15 cellular contexts compared by ENCODE assay signal in the genomic region with DNA sequence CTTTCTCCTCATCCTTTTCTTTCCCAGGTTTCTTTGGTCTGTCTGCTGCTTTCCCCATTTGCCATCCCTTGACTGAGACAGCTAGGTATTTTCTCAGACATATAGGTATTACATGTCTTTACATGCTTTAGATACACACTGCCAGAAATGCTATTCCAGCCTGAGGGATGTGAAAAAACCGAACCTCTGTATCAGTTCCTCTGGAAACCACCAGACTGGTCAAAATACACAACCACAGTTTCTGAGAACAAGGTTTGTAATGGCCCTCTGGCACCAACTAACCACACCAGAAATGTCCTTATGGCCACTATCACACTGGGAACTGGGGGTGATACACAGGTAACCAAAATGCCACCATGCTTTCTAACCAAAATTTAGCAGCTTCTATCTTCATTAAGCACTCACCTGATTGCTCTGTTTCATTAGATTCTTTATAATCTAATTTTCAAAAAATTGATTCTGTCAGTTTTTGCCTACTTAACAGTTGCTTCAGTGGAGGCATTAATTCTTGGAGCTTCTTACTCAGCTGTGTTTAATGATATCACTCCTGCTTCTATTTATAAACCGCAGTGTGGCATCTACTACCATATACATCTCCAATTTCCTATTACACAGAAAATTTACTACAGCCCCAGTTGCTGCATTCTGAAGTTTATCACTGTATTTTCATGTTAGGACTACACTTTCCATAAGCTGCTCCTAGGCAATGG.
"Had no signal": no experiment of that assay in that cellular context is flagged by ENCODE, and none has a peak within 500 bp of the region (broad histone marks: within the 10 kb centered on the region; RNA-seq: fewer than 3 reads in every experiment).

No MANE protein-coding gene starts in this region.

- H3K27ac ChIP-seq: adrenal gland, epithelial cell of prostate, left lung, right lobe of liver, testis, upper lobe of left lung had no signal

- DNase-seq: activated CD4-positive, alpha-beta T cell treated with anti-CD3 and anti-CD28 coated beads for 36 hours; activated CD4-positive, alpha-beta T cell treated with anti-CD3 and anti-CD28 coated beads, Interleukin-2, amount 50 U/mL, for 48 hours; activated gamma-delta T cell treated with Interleukin-2 at 50 U/mL for 16 hours; adrenal gland; effector memory CD8-positive, alpha-beta T cell; foreskin fibroblast; left lung; naive thymus-derived CD4-positive, alpha-beta T cell; right lobe of liver; stimulated activated CD4-positive, alpha-beta T cell treated with anti-CD3 and anti-CD28 coated beads, Interleukin-4, amount 100 ng/mL, for 24 hours; testis; upper lobe of left lung had no signal

- H3K4me3 ChIP-seq: adrenal gland, left lung, right lobe of liver, testis, upper lobe of left lung had no signal

- ATAC-seq: activated CD4-positive, alpha-beta T cell treated with anti-CD3 and anti-CD28 coated beads for 36 hours; activated naive CD4-positive, alpha-beta T cell treated with anti-CD3 and anti-CD28 coated beads, Interleukin-2, amount 50 U/mL, for 72 hours; effector memory CD8-positive, alpha-beta T cell; left lung; naive thymus-derived CD4-positive, alpha-beta T cell; right lobe of liver; stimulated activated effector memory CD8-positive, alpha-beta T cell treated with anti-CD3 and anti-CD28 coated beads, Interleukin-12 subunit alpha, Interleukin-12 subunit beta, amount 100 ng/mL, for 72 hours had no signal

- H3K36me3 ChIP-seq: adrenal gland, left lung, right lobe of liver, upper lobe of left lung had no signal

- H3K9me3 ChIP-seq: right lobe of liver, testis had no signal

- H3K27me3 ChIP-seq: adrenal gland, left lung, right lobe of liver, testis, upper lobe of left lung had no signal

- H3K4me1 ChIP-seq: adrenal gland, left lung, right lobe of liver, testis, upper lobe of left lung had no signal
